Comparison of ENCODE assay signal across 15 cellular contexts in genomic region chr6:108360919-108361311, GRCh38.
DNase-seq lines count a peak whose midpoint lies in the region; ATAC-seq, FAIRE-seq and TF ChIP-seq lines count a peak whose summit lies in the region.
"Had no signal": no experiment of that assay in that cellular context is flagged by ENCODE, and none has a peak within 500 bp of the region (broad histone marks: within the 10 kb centered on the region; RNA-seq: fewer than 3 reads in every experiment).

No MANE protein-coding gene starts in this region.

- ATAC-seq in K562, result peak; percentile 19
- ATAC-seq in stimulated activated memory B cell treated with anti-CD40 and anti-IgM and Interleukin-4, amounts not matched to agents 10 μg/mL and 1 μg/mL and 100 μg/mL, for 72 hours, result no peak
- ATAC-seq in left colon, result no peak
- ATAC-seq: CD8-positive, alpha-beta T cell had no signal

- peaks cover 15 to 19% of the 10 kb centered on the region in 2 donors for H3K36me3 Mint-ChIP-seq in CD14-positive monocyte
- peaks cover 12% of the 10 kb centered on the region for H3K36me3 Mint-ChIP-seq in stimulated activated memory B cell treated with anti-CD40 and anti-IgM and Interleukin-4, amounts not matched to agents 10 μg/mL and 1 μg/mL and 100 μg/mL, for 72 hours

- H3K27ac ChIP-seq in HL-60 (replicated peaks), result peak overlapping the region; percentile 90
- peak overlapping the region; percentile 91 for H3K27ac ChIP-seq in K562 (ENCODE audit: extremely low read depth, low read depth, low read length)
- H3K27ac ChIP-seq: C4-2B had no signal

- H3K79me2 ChIP-seq in K562 (ENCODE audit: control insufficient read depth, insufficient read depth, low read length), result no peaks in the 10 kb centered on the region; the same call in 2 of the 3 replicates

- H3K9me3 Mint-ChIP-seq in CD14-positive monocyte, result no peaks in the 10 kb centered on the region
- no peaks in the 10 kb centered on the region for H3K9me3 Mint-ChIP-seq in stimulated activated memory B cell treated with anti-CD40 and anti-IgM and Interleukin-4, amounts not matched to agents 10 μg/mL and 1 μg/mL and 100 μg/mL, for 72 hours
- H3K9me3 Mint-ChIP-seq: CD8-positive, alpha-beta T cell; HFFc6 had no signal

- no TSS peak for BruUV-seq in K562 (replicated peaks; lab: Mats Ljungman, UMichigan)

- no peak overlapping the region for H3K4me3 ChIP-seq in HL-60 (replicated peaks; ENCODE audit: insufficient read depth, low read length)
- no peak overlapping the region for H3K4me3 ChIP-seq in K562
- H3K4me3 ChIP-seq: GM12878 had no signal

- peak overlapping the region in 6 of 7 donors; percentile 32 to 78 (median 60) for H3K27ac Mint-ChIP-seq in CD14-positive monocyte
- peak overlapping the region; percentile 51 for H3K27ac Mint-ChIP-seq in stimulated activated memory B cell treated with anti-CD40 and anti-IgM and Interleukin-4, amounts not matched to agents 10 μg/mL and 1 μg/mL and 100 μg/mL, for 72 hours
- H3K27ac Mint-ChIP-seq: CD8-positive, alpha-beta T cell had no signal

- TF ChIP-seq POLR2A in K562 (conservative IDR thresholded peaks at IDR 0.05), result no peak

- H3K4me1 ChIP-seq in K562 (replicated peaks in 1 of 2; ENCODE audit: control insufficient read depth in 2 of 2, insufficient read depth in 2 of 2, low read length in 2 of 2), result peaks cover 10 to 30% of the 10 kb centered on the region in 2 experiments

- in situ Hi-C loops in K562 (cut with MboI), result no loop called here

- no peaks in the 10 kb centered on the region for H4K20me1 ChIP-seq in K562 (replicated peaks; ENCODE audit: control insufficient read depth, insufficient read depth, low read length)

- no peaks in the 10 kb centered on the region for H3K9me1 ChIP-seq in K562 (ENCODE audit: control insufficient read depth, insufficient read depth, low read length)

- peak overlapping the region; percentile 56; the same call in 1 of the 2 replicates for H3K4me2 ChIP-seq in K562 (ENCODE audit: insufficient read depth, low read length)

- TF ChIP-seq CTCF in CD14-positive monocyte (IDR thresholded peaks at IDR 0.05) (no peak), HL-60 (IDR thresholded peaks at IDR 0.05; ENCODE audit: insufficient read depth, low read length) (no peak), K562 (IDR thresholded peaks at IDR 0.05 in 2 of 3, conservative IDR thresholded peaks at IDR 0.05 in 1 of 3; ENCODE audit: insufficient read depth in 2 of 3, low read depth in 1 of 3, low read length in 3 of 3) (no peak), D721Med (IDR thresholded peaks at IDR 0.05; ENCODE audit: insufficient read depth, missing control alignments) (no peak)

- peak overlapping the region; percentile 39 to 55; a peak in 3 of 4 replicates for H3K9ac ChIP-seq in K562 (ENCODE audit: insufficient read depth in 1 of 2, low read depth in 2 of 2, low read length in 2 of 2)

- peak overlapping the region; percentile 94 for H2AFZ ChIP-seq in K562 (ENCODE audit: low read depth, low read length)

- H3K36me3 ChIP-seq in K562 (ENCODE audit: control insufficient read depth, insufficient read depth, low read length), result peaks cover 4% of the 10 kb centered on the region; the same call in 1 of the 3 replicates

- CTCF ChIA-PET in K562 (lab: Yijun Ruan, JAX; ENCODE audit: low intra/inter-chr PET ratio), result no interaction called here

- H3K27me3 Mint-ChIP-seq in CD14-positive monocyte (ENCODE audit: low read depth in 3 of 3), result no peaks in the 10 kb centered on the region
- H3K27me3 Mint-ChIP-seq in stimulated activated memory B cell treated with anti-CD40 and anti-IgM and Interleukin-4, amounts not matched to agents 10 μg/mL and 1 μg/mL and 100 μg/mL, for 72 hours, result no peaks in the 10 kb centered on the region

- no peaks in the 10 kb centered on the region for H3K9me3 ChIP-seq in K562 (replicated peaks; ENCODE audit: control insufficient read depth, insufficient read depth, low read depth, low read length)

- H3K4me1 Mint-ChIP-seq in CD14-positive monocyte, result peaks cover 36% of the 10 kb centered on the region
- H3K4me1 Mint-ChIP-seq in stimulated activated memory B cell treated with anti-CD40 and anti-IgM and Interleukin-4, amounts not matched to agents 10 μg/mL and 1 μg/mL and 100 μg/mL, for 72 hours, result peaks cover 12% of the 10 kb centered on the region

- no peak overlapping the region for H3K4me3 Mint-ChIP-seq in CD14-positive monocyte
- H3K4me3 Mint-ChIP-seq in stimulated activated memory B cell treated with anti-CD40 and anti-IgM and Interleukin-4, amounts not matched to agents 10 μg/mL and 1 μg/mL and 100 μg/mL, for 72 hours, result no peak overlapping the region
- H3K4me3 Mint-ChIP-seq: CD8-positive, alpha-beta T cell; HFFc6 had no signal

- TF ChIP-seq EP300 in K562 (IDR thresholded peaks at IDR 0.05; ENCODE audit: low read length), result no peak

- no peak for DNase-seq in CD14-positive monocyte (ENCODE audit: low spot score)
- no peak for DNase-seq in HL-60 (ENCODE audit: low read depth in 1 of 2, low spot score in 1 of 2)
- DNase-seq in K562 (ENCODE audit: extremely low read depth in 1 of 4, low spot score in 3 of 4), result peak in 1 of 4 experiments; percentile 6
- DNase-seq in left colon, result no peak
- no peak for DNase-seq in D721Med (ENCODE audit: insufficient read length, low spot score)
- DNase-seq: Calu3; CD8-positive, alpha-beta T cell; DMS 273 treated with DMSO at 0.1 percent for 48 hours; DMS53; DND-41; GOT3; HFFc6 had no signal

- WGBS in K562 (ENCODE audit: insufficient coverage, low coverage, missing lambda C conversion rate), result 80% methylated on average over 2 of the region's 2 CpGs

- no peak for TF ChIP-seq RAD21 in K562 (CRISPR knock-in tag; conservative IDR thresholded peaks at IDR 0.05 in 1 of 2, IDR thresholded peaks at IDR 0.05 in 1 of 2)

- H3K27me3 ChIP-seq in HL-60 (ENCODE audit: insufficient read depth, poor library complexity, severe bottlenecking) (no peaks in the 10 kb centered on the region), K562 (ENCODE audit: control insufficient read depth in 2 of 2, insufficient read depth in 2 of 2, low read length in 2 of 2) (no peaks in the 10 kb centered on the region)

- POLR2A ChIA-PET in K562 (lab: Yijun Ruan, JAX), result interaction anchor here (0.6 to 1.4 kb wide), 7 partner anchors 10 to 1082 kb away, joined by 3 to 5 read pairs (median 3); partner anchors contain the start of gene AFG1L

- FAIRE-seq in K562 (lab: Jason Lieb, UNC) (no peak), D721Med (lab: Jason Lieb, UNC) (no peak)
- FAIRE-seq: GM12878 had no signal

- intact Hi-C loops in CD14-positive monocyte (cut with micrococcal nuclease) (no loop called here), K562 (cut with micrococcal nuclease) (loop anchor here (1.0 to 2.0 kb wide), 3 partner anchors 66 to 111 kb away; partner anchors contain the start of genes AFG1L and SNX3), left colon (cut with DNase I, micrococcal nuclease) (no loop called here)

TF ChIP-seq in K562, 482 proteins besides CTCF, POLR2A, EP300 and RAD21:
- 0 out of 2 replicates have a peak, but pooled peaks have one; percentile 51 for TF ChIP-seq MECOM (CRISPR knock-in tag; IDR thresholded peaks at IDR 0.05)
- TF ChIP-seq NR2C2 (CRISPR knock-in tag; IDR thresholded peaks at IDR 0.05), result 0 out of 2 replicates have a peak, but pooled peaks have one; percentile 33
- peak; percentile 27; the same call in 1 of the 2 replicates for TF ChIP-seq NR2C2 (tag; IDR thresholded peaks at IDR 0.05)
- TF ChIP-seq ZNF121 (CRISPR knock-in tag; conservative IDR thresholded peaks at IDR 0.05), result no peak
- TF ChIP-seq POU5F1 (IDR thresholded peaks at IDR 0.05; ENCODE audit: borderline replicate concordance, low read depth, low read length, partially characterized antibody), result peak; percentile 17
- 0 out of 2 replicates have a peak, but pooled peaks have one; percentile 45 for TF ChIP-seq ZNF79 (CRISPR knock-in tag; IDR thresholded peaks at IDR 0.05; ENCODE audit: low read depth)
- TF ChIP-seq ZBTB49 (CRISPR knock-in tag; IDR thresholded peaks at IDR 0.05; ENCODE audit: borderline replicate concordance), result no peak
- TF ChIP-seq TEAD1 (CRISPR knock-in tag; IDR thresholded peaks at IDR 0.05), result 0 out of 4 replicates have a peak, but pooled peaks of 1 of the 2 experiments have one; percentile 6
- TF ChIP-seq ZNF197 (CRISPR knock-in tag; IDR thresholded peaks at IDR 0.05; ENCODE audit: low read depth), result 0 out of 2 replicates have a peak, but pooled peaks have one; percentile 31
